ENCODE assay signal across 40 cellular contexts in the genomic region with DNA sequence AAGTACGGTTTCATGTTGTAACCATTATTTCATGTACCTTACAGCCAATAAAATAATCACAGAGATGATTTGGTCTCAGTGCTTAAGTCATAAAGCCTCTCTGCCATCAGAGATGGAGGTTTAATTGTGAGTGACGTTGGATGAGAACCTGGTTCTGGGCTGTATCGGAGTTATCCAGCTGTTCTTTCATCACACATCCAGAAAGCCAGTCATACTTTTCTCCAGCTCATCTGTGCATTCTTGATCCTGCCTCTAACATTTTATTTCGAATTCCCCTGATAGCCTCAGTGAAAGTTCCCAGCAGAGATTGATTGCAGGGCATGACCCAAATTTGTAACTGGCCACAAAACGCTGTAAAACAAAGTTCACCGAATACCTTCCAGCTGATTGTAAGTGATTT.
"Had no signal": no experiment of that assay in that cellular context is flagged by ENCODE, and none has a peak within 500 bp of the region (broad histone marks: within the 10 kb centered on the region; RNA-seq: fewer than 3 reads in every experiment).

No MANE protein-coding gene starts in this region.

- H3K27me3 Mint-ChIP-seq: activated naive CD8-positive, alpha-beta T cell treated with anti-CD3 and anti-CD28 coated beads for 36 hours; activated naive CD8-positive, alpha-beta T cell treated with anti-CD3 and anti-CD28 coated beads, Interleukin-2, amount 50 U/mL, for 24 hours had no signal

- ATAC-seq: activated CD4-positive, CD25-positive, alpha-beta regulatory T cell treated with anti-CD3 and anti-CD28 coated beads, Interleukin-2, amount 50 U/mL, for 24 hours; activated CD8-positive, alpha-beta memory T cell treated with anti-CD3 and anti-CD28 coated beads, Interleukin-2, amount 10 ng/mL, durations not matched to agents 7 days and 5 days; activated CD8-positive, alpha-beta T cell treated with anti-CD3 and anti-CD28 coated beads, Interleukin-2, amount 10 ng/mL, durations not matched to agents 7 days and 5 days; activated naive CD8-positive, alpha-beta T cell treated with anti-CD3 and anti-CD28 coated beads, Interleukin-2, amount 50 U/mL, for 24 hours; esophagus mucosa; heart left ventricle; T-helper 17 cell had no signal

- H3K27ac Mint-ChIP-seq: activated B cell treated with CpG ODN at 0.5 μM for 24 hours; activated CD8-positive, alpha-beta memory T cell treated with anti-CD3 and anti-CD28 coated beads, Interleukin-2, amount 10 ng/mL, durations not matched to agents 7 days and 5 days; activated CD8-positive, alpha-beta T cell treated with anti-CD3 and anti-CD28 coated beads, Interleukin-2, amount 10 ng/mL, durations not matched to agents 7 days and 5 days; activated naive CD4-positive, alpha-beta T cell treated with anti-CD3 and anti-CD28 coated beads for 36 hours; activated naive CD4-positive, alpha-beta T cell treated with anti-CD3 and anti-CD28 coated beads, Interleukin-2, amount 50 U/mL, for 24 hours; activated naive CD8-positive, alpha-beta T cell treated with anti-CD3 and anti-CD28 coated beads for 36 hours; activated naive CD8-positive, alpha-beta T cell treated with anti-CD3 and anti-CD28 coated beads, Interleukin-2, amount 50 U/mL, for 24 hours; activated T-helper 1 cell treated with anti-CD3 and anti-CD28 coated beads, Interleukin-12 subunit alpha, Interleukin-12 subunit beta, Interleukin-2, Interleukin-4 antibody, amounts not matched to agents 30 ng/mL and 10 ng/mL and 1 ng/mL, durations not matched to agents 14 hours and 24 hours and 36 hours; activated T-helper 2 cell treated with anti-CD3 and anti-CD28 coated beads, Interferon-gamma antibody, Interleukin-2, Interleukin-4, amounts not matched to agents 10 μg/mL and 5 μg/mL and 100 μg/mL, durations not matched to agents 14 hours and 24 hours and 36 hours; dendritic cell treated with granulocyte-macrophage colony-stimulating factor and Interleukin-4, amounts not matched to agents 40 ng/mL and 50 ng/mL, for 4 days; endodermal cell; T-helper 17 cell; T-helper 2 cell treated with Interferon-gamma antibody and Interleukin-4, amounts not matched to agents 5 μg/mL and 100 μg/mL, for 36 hours had no signal

- H3K4me1 ChIP-seq: adrenal gland, breast epithelium, heart left ventricle had no signal

- H3K4me3 ChIP-seq: adrenal gland, breast epithelium, cardiac muscle cell, coronary artery, dorsolateral prefrontal cortex, heart left ventricle had no signal

- H3K4me3 Mint-ChIP-seq: activated B cell treated with CpG ODN at 0.5 μM for 24 hours; activated CD8-positive, alpha-beta memory T cell treated with anti-CD3 and anti-CD28 coated beads, Interleukin-2, amount 10 ng/mL, durations not matched to agents 7 days and 5 days; activated CD8-positive, alpha-beta T cell treated with anti-CD3 and anti-CD28 coated beads, Interleukin-2, amount 10 ng/mL, durations not matched to agents 7 days and 5 days; activated naive CD4-positive, alpha-beta T cell treated with anti-CD3 and anti-CD28 coated beads for 36 hours; activated naive CD4-positive, alpha-beta T cell treated with anti-CD3 and anti-CD28 coated beads, Interleukin-2, amount 50 U/mL, for 24 hours; activated naive CD8-positive, alpha-beta T cell treated with anti-CD3 and anti-CD28 coated beads for 36 hours; activated naive CD8-positive, alpha-beta T cell treated with anti-CD3 and anti-CD28 coated beads, Interleukin-2, amount 50 U/mL, for 24 hours; activated T-helper 1 cell treated with anti-CD3 and anti-CD28 coated beads, Interleukin-12 subunit alpha, Interleukin-12 subunit beta, Interleukin-2, Interleukin-4 antibody, amounts not matched to agents 30 ng/mL and 10 ng/mL and 1 ng/mL, durations not matched to agents 14 hours and 24 hours and 36 hours; brain; dendritic cell treated with granulocyte-macrophage colony-stimulating factor and Interleukin-4, amounts not matched to agents 40 ng/mL and 50 ng/mL, for 4 days; endodermal cell; T-helper 17 cell; T-helper 2 cell treated with Interferon-gamma antibody and Interleukin-4, amounts not matched to agents 5 μg/mL and 100 μg/mL, for 36 hours had no signal

- DNase-seq: activated B cell treated with CpG ODN at 0.5 μM for 24 hours; activated CD4-positive, alpha-beta T cell treated with anti-CD3 and anti-CD28 coated beads for 48 hours; activated CD4-positive, alpha-beta T cell treated with anti-CD3 and anti-CD28 coated beads, Interleukin-2, amount 50 U/mL, for 1 hour; activated CD4-positive, alpha-beta T cell treated with anti-CD3 and anti-CD28 coated beads, Interleukin-2, amount 50 U/mL, for 48 hours; activated CD8-positive, alpha-beta memory T cell treated with anti-CD3 and anti-CD28 coated beads, Interleukin-2, amount 10 ng/mL, durations not matched to agents 7 days and 5 days; activated CD8-positive, alpha-beta memory T cell treated with anti-CD3 and anti-CD28 coated beads, Interleukin-2, amount 50 U/mL, for 4 hours; activated CD8-positive, alpha-beta T cell treated with anti-CD3 and anti-CD28 coated beads, Interleukin-2, amount 10 ng/mL, durations not matched to agents 7 days and 5 days; activated effector memory CD4-positive, alpha-beta T cell treated with anti-CD3 and anti-CD28 coated beads, Interleukin-2, amount 50 U/mL, for 16 hours; activated naive CD4-positive, alpha-beta T cell treated with anti-CD3 and anti-CD28 coated beads for 36 hours; activated naive CD8-positive, alpha-beta T cell treated with anti-CD3 and anti-CD28 coated beads for 36 hours; activated naive CD8-positive, alpha-beta T cell treated with anti-CD3 and anti-CD28 coated beads, Interleukin-2, amount 50 U/mL, for 24 hours; activated T-cell treated with anti-CD3 and anti-CD28 coated beads, Interleukin-2, amount 50 U/mL, for 1 hour; activated T-cell treated with anti-CD3 and anti-CD28 coated beads, Interleukin-2, amount 50 U/mL, for 48 hours; adrenal gland; amygdala; aorta; central memory CD4-positive, alpha-beta T cell; cerebellar nuclear complex; dorsolateral prefrontal cortex; effector memory CD4-positive, alpha-beta T cell; endodermal cell; foreskin fibroblast; glutamatergic neuron; heart left ventricle; T-helper 1 cell; T-helper 17 cell; T1000; WERI-Rb-1 had no signal

- H3K36me3 ChIP-seq: adrenal gland, breast epithelium, cardiac muscle cell, heart left ventricle, WERI-Rb-1 had no signal

- FAIRE-seq: frontal cortex had no signal

- H3K9me3 Mint-ChIP-seq: activated B cell treated with CpG ODN at 0.5 μM for 24 hours; activated naive CD4-positive, alpha-beta T cell treated with anti-CD3 and anti-CD28 coated beads for 36 hours; activated naive CD4-positive, alpha-beta T cell treated with anti-CD3 and anti-CD28 coated beads, Interleukin-2, amount 50 U/mL, for 24 hours; activated naive CD8-positive, alpha-beta T cell treated with anti-CD3 and anti-CD28 coated beads for 36 hours; activated naive CD8-positive, alpha-beta T cell treated with anti-CD3 and anti-CD28 coated beads, Interleukin-2, amount 50 U/mL, for 24 hours; activated T-helper 1 cell treated with anti-CD3 and anti-CD28 coated beads, Interleukin-12 subunit alpha, Interleukin-12 subunit beta, Interleukin-2, Interleukin-4 antibody, amounts not matched to agents 30 ng/mL and 10 ng/mL and 1 ng/mL, durations not matched to agents 14 hours and 24 hours and 36 hours; activated T-helper 2 cell treated with anti-CD3 and anti-CD28 coated beads, Interferon-gamma antibody, Interleukin-2, Interleukin-4, amounts not matched to agents 10 μg/mL and 5 μg/mL and 100 μg/mL, durations not matched to agents 14 hours and 24 hours and 36 hours; dendritic cell treated with granulocyte-macrophage colony-stimulating factor and Interleukin-4, amounts not matched to agents 40 ng/mL and 50 ng/mL, for 4 days; endodermal cell; T-helper 2 cell treated with Interferon-gamma antibody and Interleukin-4, amounts not matched to agents 5 μg/mL and 100 μg/mL, for 36 hours had no signal

- H3K9me3 ChIP-seq: adrenal gland, breast epithelium, heart left ventricle had no signal

- H3K27ac ChIP-seq: adrenal gland, breast epithelium, cardiac muscle cell, coronary artery, dorsolateral prefrontal cortex, heart left ventricle, WERI-Rb-1 had no signal

- H3K27me3 ChIP-seq: adrenal gland, breast epithelium, cardiac muscle cell, heart left ventricle had no signal

- H3K4me1 Mint-ChIP-seq: activated B cell treated with CpG ODN at 0.5 μM for 24 hours; activated CD8-positive, alpha-beta memory T cell treated with anti-CD3 and anti-CD28 coated beads, Interleukin-2, amount 10 ng/mL, durations not matched to agents 7 days and 5 days; activated naive CD4-positive, alpha-beta T cell treated with anti-CD3 and anti-CD28 coated beads, Interleukin-2, amount 50 U/mL, for 24 hours; activated naive CD8-positive, alpha-beta T cell treated with anti-CD3 and anti-CD28 coated beads for 36 hours; activated naive CD8-positive, alpha-beta T cell treated with anti-CD3 and anti-CD28 coated beads, Interleukin-2, amount 50 U/mL, for 24 hours; brain; T-helper 17 cell had no signal

- H3K36me3 Mint-ChIP-seq: activated CD8-positive, alpha-beta memory T cell treated with anti-CD3 and anti-CD28 coated beads, Interleukin-2, amount 10 ng/mL, durations not matched to agents 7 days and 5 days; activated naive CD4-positive, alpha-beta T cell treated with anti-CD3 and anti-CD28 coated beads, Interleukin-2, amount 50 U/mL, for 24 hours; activated naive CD8-positive, alpha-beta T cell treated with anti-CD3 and anti-CD28 coated beads for 36 hours; brain had no signal
